Comparison of ENCODE assay signal across 31 cellular contexts in genomic region chr6:128474481-128474880, GRCh38. TPM values are rescaled to one million over a fixed set of nuclear protein-coding genes. Genes with fewer than 3 reads are reported as not detected.
A peak's percentile ranks its signal among the peaks of the same experiment; 100 is the strongest.
DNase-seq lines count a peak whose midpoint lies in the region; ATAC-seq, FAIRE-seq and TF ChIP-seq lines count a peak whose summit lies in the region.
"Had no signal": no experiment of that assay in that cellular context is flagged by ENCODE, and none has a peak within 500 bp of the region (broad histone marks: within the 10 kb centered on the region; RNA-seq: fewer than 3 reads in every experiment).

No MANE protein-coding gene starts in this region.

- no peak overlapping the region for H3K4me2 ChIP-seq in HepG2 (ENCODE audit: low read depth, low read length)

- ATAC-seq in HepG2, result no peak
- ATAC-seq in right lobe of liver, result no peak
- ATAC-seq in Right ventricle myocardium superior (ENCODE audit: poor library complexity), result no peak
- ATAC-seq: activated naive CD8-positive, alpha-beta T cell treated with anti-CD3 and anti-CD28 coated beads, Interleukin-2, amount 50 U/mL, for 24 hours; esophagus mucosa; left lung; naive thymus-derived CD4-positive, alpha-beta T cell; stimulated activated naive CD8-positive, alpha-beta T cell treated with anti-CD3 and anti-CD28 coated beads, Interleukin-15, amount 100 ng/mL, for 72 hours had no signal

- H3K79me2 ChIP-seq in HepG2 (ENCODE audit: insufficient read depth, low read length), result peaks cover 77% of the 10 kb centered on the region

- POLR2A ChIA-PET in HepG2 (lab: Yijun Ruan, JAX), result no interaction called here

- H3K9me3 ChIP-seq in HepG2 (ENCODE audit: low read length) (no peaks in the 10 kb centered on the region), right lobe of liver (no peaks in the 10 kb centered on the region), esophagus squamous epithelium (no peaks in the 10 kb centered on the region)
- H3K9me3 ChIP-seq: left lung, MG63 had no signal

- no TSS peak for BruUV-seq in HepG2 (replicated peaks; lab: Mats Ljungman, UMichigan)

- TF ChIP-seq RAD21 in HepG2 (CRISPR knock-in tag; IDR thresholded peaks at IDR 0.05), result no peak

- no peak overlapping the region for H2AFZ ChIP-seq in HepG2 (ENCODE audit: low read length)

- CTCF ChIA-PET in HepG2 (lab: Yijun Ruan, JAX; ENCODE audit: low intra/inter-chr PET ratio, low total read pairs), result no interaction called here

- in situ Hi-C loops in HepG2 (cut with HindIII; ENCODE audit: extremely low pct_ligation_motif_present, low pct_unique_long_range_greater_than_20kb), result no loop called here

- H3K4me3 ChIP-seq in HepG2 (replicated peaks in 1 of 3; ENCODE audit: insufficient read depth in 1 of 3, low read depth in 2 of 3, low read length in 3 of 3) (no peak overlapping the region), right lobe of liver (no peak overlapping the region), fibroblast of villous mesenchyme (ENCODE audit: low read depth, low read length) (no peak overlapping the region), coronary artery (no peak overlapping the region), esophagus squamous epithelium (no peak overlapping the region)
- H3K4me3 ChIP-seq: left lung, MG63, skin epidermis had no signal

- no peaks in the 10 kb centered on the region; a peak in 1 of 5 replicates for H3K36me3 ChIP-seq in HepG2 (replicated peaks in 1 of 2; ENCODE audit: control insufficient read depth in 1 of 2, insufficient read depth in 2 of 2, low read length in 2 of 2)
- H3K36me3 ChIP-seq in right lobe of liver, result no peaks in the 10 kb centered on the region
- no peaks in the 10 kb centered on the region for H3K36me3 ChIP-seq in esophagus squamous epithelium
- H3K36me3 ChIP-seq: left lung, MG63 had no signal

- intact Hi-C loops in HepG2 (cut with micrococcal nuclease; ENCODE audit: unreplicated experiment) (loop anchor here (2.0 kb wide), 1 partner anchor 14 kb away; no protein-coding TSS in a partner anchor), right lobe of liver (cut with DNase I) (no loop called here), esophagus squamous epithelium (cut with DNase I) (no loop called here), Right ventricle myocardium superior (cut with DNase I) (no loop called here)

- TF ChIP-seq POLR2A in HepG2 (IDR thresholded peaks at IDR 0.05; ENCODE audit: insufficient read depth in 1 of 2, low read depth in 2 of 2, low read length in 2 of 2) (no peak), right lobe of liver (IDR thresholded peaks at IDR 0.05) (no peak), esophagus squamous epithelium (IDR thresholded peaks at IDR 0.05) (no peak)

- no peaks in the 10 kb centered on the region for H4K20me1 ChIP-seq in HepG2 (ENCODE audit: insufficient read depth, low read length)

- H3K27me3 ChIP-seq in HepG2 (ENCODE audit: control insufficient read depth in 1 of 2, insufficient read depth in 2 of 2, low read length in 2 of 2), result no peaks in the 10 kb centered on the region
- H3K27me3 ChIP-seq in right lobe of liver, result no peaks in the 10 kb centered on the region
- no peaks in the 10 kb centered on the region for H3K27me3 ChIP-seq in esophagus squamous epithelium
- H3K27me3 ChIP-seq: left lung, MG63 had no signal

- H3K4me1 ChIP-seq in HepG2 (ENCODE audit: insufficient read depth, low read length), result peaks cover 16% of the 10 kb centered on the region
- peaks cover 0 to 11% (median 5%) of the 10 kb centered on the region in 4 donors for H3K4me1 ChIP-seq in right lobe of liver
- H3K4me1 ChIP-seq in esophagus squamous epithelium, result peaks cover 0 to 14% (median 5%) of the 10 kb centered on the region in 3 donors
- H3K4me1 ChIP-seq: left lung had no signal

- no peak overlapping the region for H3K9ac ChIP-seq in HepG2 (ENCODE audit: insufficient read depth, low read depth, low read length)

- TF ChIP-seq EP300 in HepG2 (IDR thresholded peaks at IDR 0.05; ENCODE audit: low read depth in 2 of 2, low read length in 2 of 2), result no peak
- no peak for TF ChIP-seq EP300 in HepG2 (CRISPR knock-in tag; IDR thresholded peaks at IDR 0.05; ENCODE audit: borderline replicate concordance)

- DNase-seq in HepG2 (ENCODE audit: low spot score) (no peak), right lobe of liver (no peak), amniotic stem cell (lab: John Stamatoyannopoulos, UW) (peak; percentile 14), fibroblast of villous mesenchyme (ENCODE audit: low read depth) (peak; percentile 22), HuH-7 (ENCODE audit: low spot score) (no peak), coronary artery (ENCODE audit: low spot score) (no peak), esophagus squamous epithelium (lab: John Stamatoyannopoulos, UW) (no peak), Right ventricle myocardium superior (no peak)
- DNase-seq: 8988T; activated CD4-positive, alpha-beta T cell treated with anti-CD3 and anti-CD28 coated beads for 48 hours; activated gamma-delta T cell treated with Interleukin-2 at 50 U/mL for 16 hours; activated naive CD8-positive, alpha-beta T cell treated with anti-CD3 and anti-CD28 coated beads, Interleukin-2, amount 50 U/mL, for 24 hours; activated T-cell treated with anti-CD3 and anti-CD28 coated beads, Interleukin-2, amount 50 U/mL, for 24 hours; CD4-positive, alpha-beta T cell; effector memory CD4-positive, alpha-beta T cell; hippocampal formation; left lung; MG63; midbrain; naive thymus-derived CD4-positive, alpha-beta T cell; NCI-H1105 treated with DMSO at 0.1 percent for 48 hours; NCI-H2029; NCI-H2227 treated with DMSO at 0.1 percent for 48 hours; NCI-H82; nucleus accumbens; stimulated activated naive CD8-positive, alpha-beta T cell treated with anti-CD3 and anti-CD28 coated beads, Interleukin-15, amount 100 ng/mL, for 72 hours had no signal

- TF ChIP-seq CTCF in HepG2 (CRISPR knock-in tag; IDR thresholded peaks at IDR 0.05), result no peak
- no peak for TF ChIP-seq CTCF in right lobe of liver (IDR thresholded peaks at IDR 0.05)
- no peak for TF ChIP-seq CTCF in fibroblast of villous mesenchyme (IDR thresholded peaks at IDR 0.05; ENCODE audit: insufficient read depth, low read depth, low read length)
- no peak for TF ChIP-seq CTCF in coronary artery (IDR thresholded peaks at IDR 0.05)
- no peak for TF ChIP-seq CTCF in esophagus squamous epithelium (IDR thresholded peaks at IDR 0.05)

- FAIRE-seq in HepG2 (lab: Jason Lieb, UNC), result no peak
- FAIRE-seq: colon had no signal

- WGBS in HepG2 (ENCODE audit: low lambda C conversion rate), result 100% methylated on average over 1 of the region's 1 CpG
- WGBS in right lobe of liver (ENCODE audit: insufficient coverage, low coverage, low lambda C conversion rate, missing lambda C conversion rate), result 80% methylated on average over 1 of the region's 1 CpG
- 85 to 95% methylated on average over 1 of the region's 1 CpG for WGBS in esophagus squamous epithelium, 2 donors

- H3K27ac ChIP-seq in HepG2 (ENCODE audit: extremely low read length, insufficient read depth, low read length) (no peak overlapping the region), right lobe of liver (no peak overlapping the region), coronary artery (no peak overlapping the region), esophagus squamous epithelium (no peak overlapping the region)
- H3K27ac ChIP-seq: left lung, skin epidermis, VCaP had no signal

TF ChIP-seq in HepG2, 621 proteins besides CTCF, POLR2A, EP300 and RAD21:
- TF ChIP-seq ZMYM4 (CRISPR knock-in tag; IDR thresholded peaks at IDR 0.05), result no peak
- TF ChIP-seq ZNF12 (CRISPR knock-in tag; IDR thresholded peaks at IDR 0.05), result peak; percentile 77; the same call in 1 of the 2 replicates
- no peak for TF ChIP-seq FLYWCH1 (CRISPR knock-in tag; IDR thresholded peaks at IDR 0.05)
- no peak for TF ChIP-seq HMGXB4 (CRISPR knock-in tag; IDR thresholded peaks at IDR 0.05; ENCODE audit: borderline replicate concordance in 1 of 2, low read depth in 1 of 2)
TF ChIP-seq in HepG2: peak in this region for 1.

RNA-seq across cellular contexts. Expression of gene PTPRK, which starts 45.9 kb away (rescaled TPM):
- total RNA-seq in HepG2 (2016; rRNA removed; fragmentation: Illumina TruSeq; extraction: Trizol), result 52.4 and 98.3 TPM in 2 replicates
- total RNA-seq in HepG2 (2016; cell fraction: cytosol; rRNA removed; fragmentation: Illumina TruSeq; extraction: Trizol; ENCODE audit: low read depth), result 29.7 and 32.9 TPM in 2 replicates
- total RNA-seq in HepG2 (2016; cell fraction: insoluble cytoplasmic fraction; rRNA removed; fragmentation: Illumina TruSeq; extraction: Trizol), result 47.0 and 86.4 TPM in 2 replicates
- total RNA-seq in HepG2 (2016; cell fraction: membrane; rRNA removed; fragmentation: Illumina TruSeq; extraction: Trizol), result 36.9 and 39.5 TPM in 2 replicates
- 243 and 259 TPM in 2 replicates for total RNA-seq in HepG2 (2016; cell fraction: nucleus; rRNA removed; fragmentation: Illumina TruSeq; extraction: Trizol)
- 40.0 and 43.6 TPM in 2 replicates for polyA plus RNA-seq in HepG2 (2011; rRNA removed)
- polyA plus RNA-seq in HepG2 (2011; cell fraction: cytosol; rRNA removed), result 26.4 and 36.1 TPM in 2 replicates
- polyA plus RNA-seq in HepG2 (2011; cell fraction: nucleus; rRNA removed), result 57.3 and 62.4 TPM in 2 replicates
- polyA plus RNA-seq in HepG2 (2012), result 74.2 and 81.5 TPM in 2 replicates
- 14.1 and 16.7 TPM in 2 replicates for polyA plus RNA-seq in HepG2 (2016; cell fraction: cytosol; fragmentation: Illumina TruSeq; extraction: Trizol; ENCODE audit: low read depth)
- polyA plus RNA-seq in HepG2 (2016; cell fraction: insoluble cytoplasmic fraction; fragmentation: Illumina TruSeq; extraction: Trizol; ENCODE audit: low read depth), result 36.4 and 38.2 TPM in 2 replicates
- polyA plus RNA-seq in HepG2 (2016; cell fraction: membrane; fragmentation: Illumina TruSeq; extraction: Trizol; ENCODE audit: low read depth), result 17.6 and 19.0 TPM in 2 replicates
- polyA plus RNA-seq in HepG2 (2016; cell fraction: nucleus; fragmentation: Illumina TruSeq; extraction: Trizol; ENCODE audit: insufficient read depth, low read depth), result 68.4 and 81.3 TPM in 2 replicates
- 19.5 and 154 TPM in 2 replicates for polyA minus RNA-seq in HepG2 (2011; rRNA and poly(A)+ RNA removed; ENCODE audit: low replicate concordance)
- 69.6 and 97.5 TPM in 2 replicates for polyA minus RNA-seq in HepG2 (2011; cell fraction: cytosol; rRNA and poly(A)+ RNA removed)
- 726 and 816 TPM in 2 replicates for polyA minus RNA-seq in HepG2 (2011; cell fraction: nucleus; rRNA and poly(A)+ RNA removed)
- 10 to 100 TPM; 27.7 to 54.5 (median 35.7) TPM for total RNA-seq in right lobe of liver
- total RNA-seq in fibroblast of villous mesenchyme, result 70.0 and 82.5 TPM in 2 replicates
- total RNA-seq in esophagus squamous epithelium, result 10 to 100 TPM; 10.3 to 36.0 (median 20.5) TPM
- 27.9 TPM for total RNA-seq in Right ventricle myocardium superior
- total RNA-seq: G401 had no signal

Comparison
In these comparisons a context has a peak if more than half of its experiments do, and no peak if none do; other contexts are left out.
1. DNase-seq: peak in amniotic stem cell (single experiment) and fibroblast of villous mesenchyme (single experiment); none in HepG2 (single experiment), right lobe of liver (0 of 3), HuH-7 (single experiment), coronary artery (single experiment), esophagus squamous epithelium (single experiment) and Right ventricle myocardium superior (single experiment).